In the genomic region with DNA sequence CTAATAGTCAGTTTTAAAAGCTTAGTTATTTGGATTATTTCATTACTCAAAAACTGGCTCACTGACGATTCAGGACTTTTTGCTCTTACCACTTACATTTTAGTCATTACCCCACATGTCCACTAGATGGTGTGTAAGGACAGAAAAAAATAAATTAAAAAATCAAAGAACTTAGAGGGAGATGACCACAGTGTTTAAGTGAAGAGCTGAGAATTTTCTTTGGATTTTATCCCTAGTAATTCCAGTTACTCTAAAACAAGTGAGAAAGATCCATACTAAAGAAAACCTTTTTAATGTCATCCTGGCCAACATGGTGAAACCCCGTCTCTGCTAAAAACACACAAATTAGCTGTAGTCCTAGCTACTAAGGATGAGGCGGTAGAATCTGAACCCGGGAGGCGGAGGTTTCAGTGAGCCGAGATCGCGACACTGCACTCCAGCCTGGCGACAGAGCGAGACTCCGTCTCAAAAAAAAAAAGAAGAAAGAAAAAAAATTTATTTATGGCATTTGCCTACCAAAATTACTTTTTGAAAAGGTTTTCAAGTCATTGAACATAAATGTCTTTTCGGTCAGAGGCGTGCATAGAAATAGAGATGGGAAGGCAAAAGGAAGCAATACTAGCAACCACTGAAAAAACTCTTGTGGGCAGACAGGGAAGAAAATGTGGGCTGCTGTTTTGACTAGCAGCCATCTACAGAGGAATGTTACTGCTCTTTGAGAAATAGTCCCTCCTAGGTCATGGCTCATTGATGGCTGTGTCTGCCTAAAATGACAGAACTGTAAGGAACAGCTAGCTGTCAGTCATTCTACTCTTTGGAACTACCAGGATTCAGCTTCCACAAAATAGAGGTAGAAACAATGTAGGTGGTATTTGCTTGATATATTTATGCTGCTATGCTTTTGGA, we compare ENCODE assay signal across 8 cellular contexts.
A peak's percentile ranks its signal among the peaks of the same experiment; 100 is the strongest.
DNase-seq lines count a peak whose midpoint lies in the region; ATAC-seq and TF ChIP-seq lines count a peak whose summit lies in the region.

No MANE protein-coding gene starts in this region.

- H3K27ac ChIP-seq in brain microvascular endothelial cell = no peak overlapping the region

- no peaks in the 10 kb centered on the region for H3K27me3 ChIP-seq in brain microvascular endothelial cell (replicated peaks)

- no peaks in the 10 kb centered on the region for H3K36me3 ChIP-seq in brain microvascular endothelial cell (replicated peaks)

- peak overlapping the region; percentile 51 for H3K4me3 ChIP-seq in brain microvascular endothelial cell (ENCODE audit: low read depth, low read length)

- in situ Hi-C loops in brain microvascular endothelial cell (cut with HindIII; ENCODE audit: low pct_ligation_motif_present, low sequenced_read_pairs) = no loop called here

- ATAC-seq in GM18519 (IDR thresholded peaks at IDR 0.05; ENCODE audit: low FRiP score, unreplicated experiment) (peak; percentile 70), HG02943 (IDR thresholded peaks at IDR 0.05; ENCODE audit: low read depth, unreplicated experiment) (peak; percentile 62)

- DNase-seq in DMS 273 treated with DMSO at 0.1 percent for 48 hours (lab: John Stamatoyannopoulos, UW) (peak; percentile 1), NCI-H226 (peak; percentile 44), brain microvascular endothelial cell (peak; percentile 35), inferior parietal cortex (ENCODE audit: extremely low spot score) (peak; percentile 82), stromal cell of bone marrow (ENCODE audit: low read depth) (peak; percentile 55)
- no peak for DNase-seq in activated CD4-positive, alpha-beta T cell treated with anti-CD3 and anti-CD28 coated beads, Interleukin-2, amount 50 U/mL, for 4 hours

- peak; percentile 46 for TF ChIP-seq CTCF in brain microvascular endothelial cell (IDR thresholded peaks at IDR 0.05; ENCODE audit: low read depth, low read length, missing control alignments)

Comparison
In these comparisons a context has a peak if more than half of its experiments do, and no peak if none do; other contexts are left out.
1. DNase-seq: peak in DMS 273 treated with DMSO at 0.1 percent for 48 hours (single experiment), NCI-H226 (single experiment), brain microvascular endothelial cell (single experiment), inferior parietal cortex (single experiment) and stromal cell of bone marrow (single experiment); none in activated CD4-positive, alpha-beta T cell treated with anti-CD3 and anti-CD28 coated beads, Interleukin-2, amount 50 U/mL, for 4 hours (0 of 2).